ENCODE assay signal across 21 cellular contexts in genomic region chr7:48887500-48887899, GRCh38. TPM values are rescaled to one million over a fixed set of nuclear protein-coding genes. Genes with fewer than 3 reads are reported as not detected.
A peak's percentile ranks its signal among the peaks of the same experiment; 100 is the strongest.
DNase-seq lines count a peak whose midpoint lies in the region; TF ChIP-seq lines count a peak whose summit lies in the region.
"Had no signal": no experiment of that assay in that cellular context is flagged by ENCODE, and none has a peak within 500 bp of the region (broad histone marks: within the 10 kb centered on the region; RNA-seq: fewer than 3 reads in every experiment).

No MANE protein-coding gene starts in this region.

- no peaks in the 10 kb centered on the region for H3K4me1 ChIP-seq in MM.1S (ENCODE audit: low read length)

- no peaks in the 10 kb centered on the region for H3K79me2 ChIP-seq in MM.1S (ENCODE audit: low read length)
- H3K79me2 ChIP-seq: hepatocyte had no signal

- H3K27ac ChIP-seq in MM.1S (ENCODE audit: low read length): no peak overlapping the region
- H3K27ac ChIP-seq: hepatocyte, neutrophil, VCaP had no signal

- H3K4me3 ChIP-seq in astrocyte of the cerebellum (ENCODE audit: low read depth, low read length) (no peak overlapping the region), MM.1S (ENCODE audit: low read length) (no peak overlapping the region)
- H3K4me3 ChIP-seq: hepatocyte had no signal

- H3K4me2 ChIP-seq in MM.1S (ENCODE audit: low read depth, low read length): no peak overlapping the region
- H3K4me2 ChIP-seq: hepatocyte had no signal

- H4K20me1 ChIP-seq in MM.1S (ENCODE audit: insufficient read depth, low read length): no peaks in the 10 kb centered on the region

- no peaks in the 10 kb centered on the region for H3K36me3 ChIP-seq in MM.1S (replicated peaks; ENCODE audit: insufficient read depth, low read length)
- H3K36me3 ChIP-seq: neutrophil had no signal

- DNase-seq in COLO668 (lab: John Stamatoyannopoulos, UW; ENCODE audit: unreplicated experiment) (peak; percentile 27), LHCN-M2 (ENCODE audit: low read depth) (peak; percentile 25), astrocyte of the cerebellum (ENCODE audit: low read depth) (peak; percentile 18), islet precursor cell (peak; percentile 71), SW480 (ENCODE audit: low spot score) (no peak), KG1 (lab: John Stamatoyannopoulos, UW) (no peak), NCI-H2107 (lab: John Stamatoyannopoulos, UW) (no peak), MM.1S (no peak)
- DNase-seq: activated CD4-positive, alpha-beta T cell treated with anti-CD3 and anti-CD28 coated beads, Interleukin-2, amount 50 U/mL, for 48 hours; activated T-cell treated with anti-CD3 and anti-CD28 coated beads, Interleukin-2, amount 50 U/mL, for 1 hour; Calu3; GF-D8; NCI-H2081 treated with DMSO at 0.1 percent for 48 hours; NCI-H748 treated with DMSO at 0.1 percent for 48 hours; stimulated activated CD4-positive, alpha-beta T cell treated with anti-CD3 and anti-CD28 coated beads, Interleukin-2, amount 100 ng/mL, for 48 hours; SW 1271 had no signal

- no peaks in the 10 kb centered on the region for H3K27me3 ChIP-seq in MM.1S (replicated peaks; ENCODE audit: insufficient read depth, low read length)
- H3K27me3 ChIP-seq: hepatocyte, neutrophil had no signal

- no peak overlapping the region for H3K9ac ChIP-seq in MM.1S (ENCODE audit: low read length)

- H3K9me2 ChIP-seq in MM.1S (replicated peaks; ENCODE audit: insufficient read depth, low read length): no peaks in the 10 kb centered on the region

- no peaks in the 10 kb centered on the region for H3F3A ChIP-seq in MM.1S (ENCODE audit: insufficient read depth, low read length)

- TF ChIP-seq CTCF in astrocyte of the cerebellum (IDR thresholded peaks at IDR 0.05; ENCODE audit: low read depth, low read length, missing control alignments) (no peak), MM.1S (IDR thresholded peaks at IDR 0.05; ENCODE audit: low read length) (no peak)

- in situ Hi-C loops in astrocyte of the cerebellum (cut with HindIII; ENCODE audit: low sequenced_read_pairs): no loop called here

- no peaks in the 10 kb centered on the region for H3K9me3 ChIP-seq in MM.1S (replicated peaks; ENCODE audit: insufficient read depth, low read length)
- H3K9me3 ChIP-seq: neutrophil had no signal

- H2AFZ ChIP-seq in MM.1S (ENCODE audit: low read length): no peak overlapping the region
- H2AFZ ChIP-seq: hepatocyte had no signal

RNA-seq across cellular contexts. Expression of gene CDC14C, which starts 36.8 kb away (rescaled TPM):
- total RNA-seq in LHCN-M2 (2014; rRNA removed): 0.32 TPM in 1 of 2 replicates, not detected in the other
- polyA plus RNA-seq in LHCN-M2 (2012): not detected
- total RNA-seq: activated naive CD4-positive, alpha-beta T cell treated with anti-CD3 and anti-CD28 coated beads, Interleukin-2, amount 50 U/mL, for 72 hours; mucosa of gallbladder had no signal
- polyA plus RNA-seq: hepatocyte had no signal

Comparison
In these comparisons a context has a peak if more than half of its experiments do, and no peak if none do; other contexts are left out.
1. DNase-seq: peak in COLO668 (single experiment), LHCN-M2 (single experiment), astrocyte of the cerebellum (single experiment) and islet precursor cell (single experiment); none in SW480 (single experiment), KG1 (single experiment), NCI-H2107 (single experiment) and MM.1S (single experiment).